ENCODE assay signal across 8 cellular contexts in genomic region chr17:385195-385835, GRCh38. TPM values are rescaled to one million over a fixed set of nuclear protein-coding genes. Genes with fewer than 3 reads are reported as not detected.
DNase-seq lines count a peak whose midpoint lies in the region; ATAC-seq lines count a peak whose summit lies in the region.

No MANE protein-coding gene starts in this region.

- no peak overlapping the region for H3K4ac ChIP-seq in mesendoderm (ENCODE audit: low read depth, low read length)

- no peak overlapping the region for H2BK5ac ChIP-seq in mesendoderm (ENCODE audit: low read length)

- peaks cover 6% of the 10 kb centered on the region for H3K27me3 ChIP-seq in mesendoderm (ENCODE audit: insufficient read depth, low read length, poor library complexity)

- no peak overlapping the region for H4K5ac ChIP-seq in mesendoderm (ENCODE audit: low read length)

- no peak for ATAC-seq in GM21723 (IDR thresholded peaks at IDR 0.05; ENCODE audit: unreplicated experiment)

- no CpG with 5 or more reads among the region's 69 CpGs for WGBS in mesendoderm (ENCODE audit: extremely low coverage, insufficient coverage, low lambda C conversion rate)
- 1% methylated on average over 69 of the region's 69 CpGs for whole genome bisulfite sequencing in urinary bladder

- H2AK5ac ChIP-seq in mesendoderm (ENCODE audit: low read length), result no peak overlapping the region

- peak overlapping the region; percentile 28 for H4K8ac ChIP-seq in mesendoderm (ENCODE audit: low read depth, low read length)

- no peaks in the 10 kb centered on the region for H3K9me3 ChIP-seq in SK-N-MC (ENCODE audit: low read depth, low read length)

- DNase-seq in NCI-H146 (lab: John Stamatoyannopoulos, UW) (peak; percentile 15), NCI-H146 treated with DMSO at 0.1 percent for 48 hours (lab: John Stamatoyannopoulos, UW; ENCODE audit: unreplicated experiment) (no peak), SK-N-MC (ENCODE audit: low read depth, low spot score) (no peak), dermis blood vessel endothelial cell (peak; percentile 42), mesendoderm (peak; percentile 54), HuH-7.5 (ENCODE audit: low spot score) (no peak)

- H3K27ac ChIP-seq in SK-N-MC, result no peak overlapping the region
- no peak overlapping the region for H3K27ac ChIP-seq in mesendoderm (ENCODE audit: low read depth, low read length)
- no peak overlapping the region for H3K27ac ChIP-seq in urinary bladder (ENCODE audit: low read depth)

- H3K79me1 ChIP-seq in mesendoderm (ENCODE audit: low read length), result no peaks in the 10 kb centered on the region

- no peak overlapping the region for H2BK120ac ChIP-seq in mesendoderm (ENCODE audit: low read depth, low read length)

- peak overlapping the region; percentile 49 for H3K56ac ChIP-seq in mesendoderm (ENCODE audit: low read length)

- peak overlapping the region; percentile 51 for H3K9ac ChIP-seq in SK-N-MC (ENCODE audit: insufficient read length)
- H3K9ac ChIP-seq in mesendoderm (ENCODE audit: low read length), result peak overlapping the region; percentile 27

- H3K36me3 ChIP-seq in SK-N-MC (ENCODE audit: insufficient read depth, low read length) (no peaks in the 10 kb centered on the region), mesendoderm (ENCODE audit: control insufficient read depth, insufficient read depth, low read length) (no peaks in the 10 kb centered on the region), urinary bladder (ENCODE audit: insufficient read depth) (no peaks in the 10 kb centered on the region)

- H3K4me1 ChIP-seq in mesendoderm (ENCODE audit: control insufficient read depth, low read depth, low read length), result no peaks in the 10 kb centered on the region
- H3K4me1 ChIP-seq in urinary bladder (ENCODE audit: insufficient read depth), result no peaks in the 10 kb centered on the region

- H3K18ac ChIP-seq in mesendoderm (ENCODE audit: low read length), result peak overlapping the region; percentile 91

- peak overlapping the region; percentile 46 for H3K4me2 ChIP-seq in mesendoderm (ENCODE audit: low read length)

- H3K79me2 ChIP-seq in mesendoderm (ENCODE audit: control insufficient read depth, insufficient read depth, low read length), result no peaks in the 10 kb centered on the region

- peak overlapping the region; percentile 80 for H3K4me3 ChIP-seq in SK-N-MC
- H3K4me3 ChIP-seq in mesendoderm (ENCODE audit: low read length), result no peak overlapping the region
- H3K4me3 ChIP-seq in urinary bladder (ENCODE audit: low read depth, low read length), result peak overlapping the region; percentile 81

- H3K23ac ChIP-seq in mesendoderm (ENCODE audit: low read length), result no peak overlapping the region

- no peak overlapping the region for H2BK15ac ChIP-seq in mesendoderm (replicated peaks; ENCODE audit: low read depth)

RNA-seq across cellular contexts. Expression of gene RPH3AL, which starts 32.7 kb away (rescaled TPM):
- total RNA-seq in dermis blood vessel endothelial cell (22.0 and 37.2 TPM in 2 replicates), urinary bladder (5.4 TPM)
- polyA plus RNA-seq in mesendoderm (2013, experiment 1 of 2), result 4.5 TPM
- 4.8 TPM for polyA plus RNA-seq in mesendoderm (2013, experiment 2 of 2)
- polyA plus RNA-seq in urinary bladder, result 7.1 TPM

Comparison
In these comparisons a context has a peak if more than half of its experiments do, and no peak if none do; other contexts are left out.
1. DNase-seq: peak in NCI-H146 (single experiment), dermis blood vessel endothelial cell (single experiment) and mesendoderm (single experiment); none in NCI-H146 treated with DMSO at 0.1 percent for 48 hours (single experiment), SK-N-MC (single experiment) and HuH-7.5 (single experiment).